Comparison of ENCODE assay signal across 1 cellular context in genomic region chr18:46917108-46917807, GRCh38.
A peak's percentile ranks its signal among the peaks of the same experiment; 100 is the strongest.
TF ChIP-seq lines count a peak whose summit lies in the region.

Gene KATNAL2 (plus strand): TSS chr18:46917602. CDS start chr18:46946873, 29,271 bp downstream.
Gene PIAS2 (minus strand): TSS chr18:46917507. CDS start chr18:46917345, 162 bp downstream.

TF ChIP-seq in SK-N-SH, 30 proteins besides CTCF, POLR2A, EP300 and RAD21:
- TF ChIP-seq REST (IDR thresholded peaks at IDR 0.05; ENCODE audit: low read depth, low read length) (peak; percentile 48), GABPA (IDR thresholded peaks at IDR 0.05; ENCODE audit: low read depth) (no peak), CHD2 (IDR thresholded peaks at IDR 0.05; ENCODE audit: low read length, partially characterized antibody) (no peak), MAX (IDR thresholded peaks at IDR 0.05; ENCODE audit: low read depth) (peak; percentile 35), FOXJ3 (CRISPR knock-in tag; IDR thresholded peaks at IDR 0.05) (no peak), POLR2AphosphoS5 (IDR thresholded peaks at IDR 0.05; ENCODE audit: low read depth, low read length) (peak; percentile 61; the same call in 1 of the 2 replicates), YY1 (IDR thresholded peaks at IDR 0.05; ENCODE audit: low read depth) (peak; percentile 60; the same call in 1 of the 2 replicates), SMC3 (IDR thresholded peaks at IDR 0.05; ENCODE audit: low read depth, low read length) (no peak), NRF1 (IDR thresholded peaks at IDR 0.05; ENCODE audit: low read depth, low read length) (no peak), IRF3 (IDR thresholded peaks at IDR 0.05; ENCODE audit: low read depth, low read length) (no peak), MXI1 (IDR thresholded peaks at IDR 0.05; ENCODE audit: low read depth, low read length) (0 out of 2 replicates have a peak, but pooled peaks have one; percentile 41), GATA2 (CRISPR knock-in tag; IDR thresholded peaks at IDR 0.05) (no peak), EZH2phosphoT487 (IDR thresholded peaks at IDR 0.05; ENCODE audit: borderline replicate concordance, low read depth) (no peak), TEAD4 (IDR thresholded peaks at IDR 0.05; ENCODE audit: borderline replicate concordance, insufficient read depth) (no peak), RCOR1 (IDR thresholded peaks at IDR 0.05; ENCODE audit: low read length) (no peak), FOXM1 (IDR thresholded peaks at IDR 0.05; ENCODE audit: low read depth) (no peak), FOSL2 (IDR thresholded peaks at IDR 0.05; ENCODE audit: borderline replicate concordance, low read depth) (no peak), NFIC (IDR thresholded peaks at IDR 0.05; ENCODE audit: borderline replicate concordance) (no peak), ELF1 (IDR thresholded peaks at IDR 0.05) (no peak), ZBTB33 (IDR thresholded peaks at IDR 0.05; ENCODE audit: borderline replicate concordance, low read depth) (no peak), MEF2A (IDR thresholded peaks at IDR 0.05; ENCODE audit: borderline replicate concordance, low read depth) (no peak), USF1 (IDR thresholded peaks at IDR 0.05; ENCODE audit: borderline replicate concordance, low read depth) (peak; percentile 88), RXRA (IDR thresholded peaks at IDR 0.05; ENCODE audit: borderline replicate concordance, low read depth) (no peak), TCF12 (IDR thresholded peaks at IDR 0.05) (no peak), RFX5 (IDR thresholded peaks at IDR 0.05; ENCODE audit: low read length) (no peak), PBX3 (IDR thresholded peaks at IDR 0.05) (no peak), SIN3A (IDR thresholded peaks at IDR 0.05; ENCODE audit: borderline replicate concordance, low read depth, low read length) (no peak), JUND (IDR thresholded peaks at IDR 0.05) (no peak), TAF1 (IDR thresholded peaks at IDR 0.05; ENCODE audit: borderline replicate concordance, low read depth, low read length) (peak; percentile 73; the same call in 1 of the 2 replicates), USF2 (IDR thresholded peaks at IDR 0.05; ENCODE audit: borderline replicate concordance, low read depth, low read length) (peak; percentile 69)
